15 cellular contexts compared by ENCODE assay signal in genomic region chr4:62399242-62399641, GRCh38.
DNase-seq lines count a peak whose midpoint lies in the region; ATAC-seq and TF ChIP-seq lines count a peak whose summit lies in the region.
"Had no signal": no experiment of that assay in that cellular context is flagged by ENCODE, and none has a peak within 500 bp of the region (broad histone marks: within the 10 kb centered on the region; RNA-seq: fewer than 3 reads in every experiment).

No MANE protein-coding gene starts in this region.

- H3K4me2 ChIP-seq in PC-3 (ENCODE audit: low read length) = 0 out of 2 replicates have a peak overlapping the region, but pooled peaks have one; percentile 28
- H3K4me2 ChIP-seq: A549 had no signal

- POLR2A ChIA-PET in PC-3 (lab: Charles Lee; ENCODE audit: unreplicated experiment) (no interaction called here), MCF 10A (lab: Yijun Ruan, JAX) (interaction anchor here (0.6 kb wide), 1 partner anchor 280 kb away, joined by 3 read pairs; no protein-coding TSS in a partner anchor)

- H3K9me3 ChIP-seq in PC-3 (ENCODE audit: low read length) = no peaks in the 10 kb centered on the region
- H3K9me3 ChIP-seq: A549, adrenal gland, vagina had no signal

- peak overlapping the region; percentile 60 for H2AFZ ChIP-seq in PC-3 (ENCODE audit: low read length)

- no peaks in the 10 kb centered on the region for H3K9me2 ChIP-seq in PC-3 (replicated peaks; ENCODE audit: low read length)

- intact Hi-C loops in PC-3 (cut with micrococcal nuclease) (no loop called here), MCF 10A (cut with micrococcal nuclease) (no loop called here)

- no peak overlapping the region for H3K27ac ChIP-seq in PC-3 (ENCODE audit: low read length)
- H3K27ac ChIP-seq: A549, adrenal gland, SK-N-MC, vagina had no signal

- BruUV-seq in PC-3 (replicated peaks; lab: Mats Ljungman, UMichigan) (no TSS peak), MCF 10A (replicated peaks; lab: Mats Ljungman, UMichigan) (no TSS peak)

- H3F3A ChIP-seq in PC-3 (ENCODE audit: low read length, unreplicated experiment) = no peaks in the 10 kb centered on the region

- H3K4me1 ChIP-seq in PC-3 (ENCODE audit: insufficient read depth, low read length) = no peaks in the 10 kb centered on the region
- H3K4me1 ChIP-seq: A549, adrenal gland, vagina had no signal

- H3K4me3 ChIP-seq in PC-3 (ENCODE audit: low read length) = no peak overlapping the region
- H3K4me3 ChIP-seq: A549, adrenal gland, SK-N-MC, vagina had no signal

- peak; percentile 77 for ATAC-seq in HG03025 (IDR thresholded peaks at IDR 0.05; ENCODE audit: low FRiP score, unreplicated experiment)
- peak; percentile 49; the same call in 1 of the 2 replicates for ATAC-seq in PC-3
- peak; percentile 45 for ATAC-seq in stimulated activated memory B cell treated with anti-CD40 and anti-IgM and Interleukin-4, amounts not matched to agents 10 μg/mL and 1 μg/mL and 100 μg/mL, for 72 hours
- no peak for ATAC-seq in GM21529 (IDR thresholded peaks at IDR 0.05; ENCODE audit: unreplicated experiment)
- ATAC-seq: A549 had no signal

- CTCF ChIA-PET in PC-3 (lab: Charles Lee) (interaction anchor here (0.6 kb wide), 1 partner anchor 155 kb away, joined by 3 read pairs; no protein-coding TSS in a partner anchor), MCF 10A (lab: Yijun Ruan, JAX) (interaction anchor here (0.9 kb wide), 1 partner anchor 12 kb away, joined by 4 read pairs; no protein-coding TSS in a partner anchor)

- no peaks in the 10 kb centered on the region for H4K20me1 ChIP-seq in PC-3 (ENCODE audit: low read length)

- H3K36me3 Mint-ChIP-seq in stimulated activated memory B cell treated with anti-CD40 and anti-IgM and Interleukin-4, amounts not matched to agents 10 μg/mL and 1 μg/mL and 100 μg/mL, for 72 hours = no peaks in the 10 kb centered on the region
- H3K36me3 Mint-ChIP-seq in MCF 10A (ENCODE audit: insufficient read depth, unreplicated experiment) = no peaks in the 10 kb centered on the region
- H3K36me3 Mint-ChIP-seq: mesothelial cell of epicardium had no signal

- DNase-seq in SIG-M5 treated with dmso at 0.1 percent for 504 hours (lab: John Stamatoyannopoulos, UW; ENCODE audit: unreplicated experiment) (peak; percentile 33), SIG-M5 (lab: John Stamatoyannopoulos, UW) (no peak), PC-3 (peak; percentile 22), COLO668 (lab: John Stamatoyannopoulos, UW; ENCODE audit: unreplicated experiment) (no peak), MCF 10A (ENCODE audit: unreplicated experiment) (no peak)
- DNase-seq: NCI-H2107, retina had no signal

- H3K79me2 ChIP-seq in PC-3 (ENCODE audit: low read length) = no peaks in the 10 kb centered on the region

- H3K9me3 Mint-ChIP-seq in stimulated activated memory B cell treated with anti-CD40 and anti-IgM and Interleukin-4, amounts not matched to agents 10 μg/mL and 1 μg/mL and 100 μg/mL, for 72 hours = no peaks in the 10 kb centered on the region
- H3K9me3 Mint-ChIP-seq in MCF 10A (ENCODE audit: unreplicated experiment) = peaks cover 18% of the 10 kb centered on the region

- H3K27ac Mint-ChIP-seq in stimulated activated memory B cell treated with anti-CD40 and anti-IgM and Interleukin-4, amounts not matched to agents 10 μg/mL and 1 μg/mL and 100 μg/mL, for 72 hours = no peak overlapping the region
- no peak overlapping the region for H3K27ac Mint-ChIP-seq in MCF 10A (ENCODE audit: low read depth, unreplicated experiment)
- H3K27ac Mint-ChIP-seq: mesothelial cell of epicardium had no signal

- H3K36me3 ChIP-seq in PC-3 (ENCODE audit: low read depth, low read length) = no peaks in the 10 kb centered on the region
- H3K36me3 ChIP-seq: adrenal gland, vagina had no signal

- TF ChIP-seq CTCF in PC-3 (conservative IDR thresholded peaks at IDR 0.05; ENCODE audit: low read depth, low read length) (no peak), MCF 10A (IDR thresholded peaks at IDR 0.05; ENCODE audit: unreplicated experiment) (no peak)

- no peaks in the 10 kb centered on the region for H3K4me1 Mint-ChIP-seq in stimulated activated memory B cell treated with anti-CD40 and anti-IgM and Interleukin-4, amounts not matched to agents 10 μg/mL and 1 μg/mL and 100 μg/mL, for 72 hours
- peaks cover 10% of the 10 kb centered on the region for H3K4me1 Mint-ChIP-seq in MCF 10A (ENCODE audit: insufficient read depth, unreplicated experiment)
- H3K4me1 Mint-ChIP-seq: mesothelial cell of epicardium had no signal

- peak overlapping the region; percentile 10 for H3K4me3 Mint-ChIP-seq in stimulated activated memory B cell treated with anti-CD40 and anti-IgM and Interleukin-4, amounts not matched to agents 10 μg/mL and 1 μg/mL and 100 μg/mL, for 72 hours
- H3K4me3 Mint-ChIP-seq in MCF 10A (ENCODE audit: unreplicated experiment) = no peak overlapping the region
- H3K4me3 Mint-ChIP-seq: mesothelial cell of epicardium had no signal

- H3K27me3 ChIP-seq in PC-3 (ENCODE audit: low read length) = no peaks in the 10 kb centered on the region
- H3K27me3 ChIP-seq: adrenal gland, vagina had no signal

- H3K27me3 Mint-ChIP-seq in stimulated activated memory B cell treated with anti-CD40 and anti-IgM and Interleukin-4, amounts not matched to agents 10 μg/mL and 1 μg/mL and 100 μg/mL, for 72 hours = no peaks in the 10 kb centered on the region
- no peaks in the 10 kb centered on the region for H3K27me3 Mint-ChIP-seq in MCF 10A (ENCODE audit: insufficient read depth, unreplicated experiment)

- no peak overlapping the region for H3K9ac ChIP-seq in PC-3 (ENCODE audit: low read length)

Comparison
In these comparisons a context has a peak if more than half of its experiments do, and no peak if none do; other contexts are left out.
1. DNase-seq: peak in SIG-M5 treated with dmso at 0.1 percent for 504 hours (single experiment) and PC-3 (single experiment); none in SIG-M5 (single experiment), COLO668 (single experiment) and MCF 10A (single experiment).